15 cellular contexts compared by ENCODE assay signal in the genomic region with DNA sequence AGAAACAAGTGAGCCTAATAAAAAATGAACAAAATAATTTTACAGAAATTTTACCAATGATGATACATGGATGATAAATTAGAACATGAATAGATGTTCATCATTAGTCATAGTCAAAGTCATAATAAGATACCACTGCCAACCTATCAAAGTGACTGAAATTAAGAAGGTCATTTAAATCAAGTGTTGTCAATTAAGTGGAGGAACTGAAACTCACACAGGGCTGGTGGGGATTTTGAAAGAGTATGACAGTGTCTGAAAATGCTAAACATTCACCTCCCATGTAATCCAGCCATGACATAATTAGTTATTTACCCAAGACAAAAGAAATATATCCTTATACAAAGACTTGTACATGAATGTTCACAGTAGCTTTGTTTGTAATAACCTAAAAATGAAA. TPM values are rescaled to one million over a fixed set of nuclear protein-coding genes. Genes with fewer than 3 reads are reported as not detected.
A peak's percentile ranks its signal among the peaks of the same experiment; 100 is the strongest.
DNase-seq lines count a peak whose midpoint lies in the region; ATAC-seq lines count a peak whose summit lies in the region.
"Had no signal": no experiment of that assay in that cellular context is flagged by ENCODE, and none has a peak within 500 bp of the region (broad histone marks: within the 10 kb centered on the region; RNA-seq: fewer than 3 reads in every experiment).

No MANE protein-coding gene starts in this region.

- peak; percentile 38 for DNase-seq in MV-4-11 (lab: John Stamatoyannopoulos, UW)
- DNase-seq in NCI-H2081 treated with DMSO at 0.1 percent for 48 hours (lab: John Stamatoyannopoulos, UW) = no peak
- no peak for DNase-seq in left colon
- DNase-seq in hypothalamus (lab: John Stamatoyannopoulos, UW) = no peak
- DNase-seq in stimulated activated CD4-positive, alpha-beta T cell treated with anti-CD3 and anti-CD28 coated beads, Interleukin-12 subunit alpha, Interleukin-12 subunit beta, amount 100 ng/mL, for 4 hours = no peak
- DNase-seq: amygdala; effector CD4-positive, alpha-beta T cell; H7; left ventricle myocardium inferior; NCI-H2029; PC-9; upper lobe of left lung had no signal

- ATAC-seq in GM18517 (IDR thresholded peaks at IDR 0.05; ENCODE audit: unreplicated experiment) = peak; percentile 86
- ATAC-seq in GM21390 (IDR thresholded peaks at IDR 0.05; ENCODE audit: unreplicated experiment) = peak; percentile 69
- peak; percentile 86 for ATAC-seq in HG02973 (IDR thresholded peaks at IDR 0.05; ENCODE audit: unreplicated experiment)
- no peak for ATAC-seq in left colon

- intact Hi-C loops in left colon (cut with DNase I, micrococcal nuclease) = loop anchor here in 1 of 2 donors (5.0 kb wide), 1 partner anchor 157 kb away; no protein-coding TSS in a partner anchor

RNA-seq across cellular contexts. Expression of gene DYNC1I1, which starts 57.1 kb away (rescaled TPM):
- 1 to 10 TPM in 1 of 2 donors, under 1 TPM in 1; 0.43 to 3.0 TPM for total RNA-seq in left colon
- total RNA-seq: PC-9 had no signal
